Comparison of ENCODE assay signal across 8 cellular contexts in genomic region chr17:77419547-77420475, GRCh38.
DNase-seq lines count a peak whose midpoint lies in the region; ATAC-seq, FAIRE-seq and TF ChIP-seq lines count a peak whose summit lies in the region.

No MANE protein-coding gene starts in this region.

- H3K4me1 ChIP-seq in cardiac muscle cell (ENCODE audit: low read depth) (peaks cover 32% of the 10 kb centered on the region), right atrium auricular region (peaks cover 0 to 60% of the 10 kb centered on the region in 2 donors), transverse colon (peaks cover 39 to 57% (median 49%) of the 10 kb centered on the region in 4 donors)

- H3K4me3 ChIP-seq in cardiac muscle cell (no peak overlapping the region), right atrium auricular region (no peak overlapping the region), transverse colon (no peak overlapping the region)

- CTCF ChIA-PET in RWPE1 (lab: Yijun Ruan, JAX), result no interaction called here

- POLR2A ChIA-PET in RWPE1 (lab: Yijun Ruan, JAX; ENCODE audit: low non-redundant PET), result interaction anchor here (1.8 kb wide), 1 partner anchor 8 kb away, joined by 4 read pairs; no protein-coding TSS in a partner anchor

- H3K9me3 ChIP-seq in cardiac muscle cell (ENCODE audit: low read depth), result no peaks in the 10 kb centered on the region
- no peaks in the 10 kb centered on the region for H3K9me3 ChIP-seq in right atrium auricular region
- H3K9me3 ChIP-seq in transverse colon, result no peaks in the 10 kb centered on the region

- WGBS in transverse colon (ENCODE audit: low coverage in 1 of 2), 2 donors, result 79% methylated on average over 25 of the region's 26 CpGs; no CpG with 5 or more reads in 1 of the 2 donors

- TF ChIP-seq CTCF in cardiac muscle cell (IDR thresholded peaks at IDR 0.05; ENCODE audit: low read depth, low read length), result no peak
- no peak for TF ChIP-seq CTCF in right atrium auricular region (IDR thresholded peaks at IDR 0.05)
- no peak for TF ChIP-seq CTCF in RWPE1 (conservative IDR thresholded peaks at IDR 0.05; ENCODE audit: low read depth)
- no peak for TF ChIP-seq CTCF in transverse colon (IDR thresholded peaks at IDR 0.05)

- intact Hi-C loops in transverse colon (cut with DNase I; ENCODE audit: low total_unique reads), result loop anchor here (5.0 kb wide), 1 partner anchor 43 kb away; no protein-coding TSS in a partner anchor

- DNase-seq in cardiac muscle cell (ENCODE audit: low read depth in 1 of 2, low spot score in 1 of 2) (peak in 1 of 2 donors; percentile 87), right atrium auricular region (ENCODE audit: low spot score) (no peak), RWPE1 (ENCODE audit: low spot score) (no peak), glomerular visceral epithelial cell (ENCODE audit: extremely low spot score) (peak; percentile 66), transverse colon (no peak), GM12892 (ENCODE audit: insufficient read length) (no peak), erythroblast (lab: John Stamatoyannopoulos, UW) (no peak)

- in situ Hi-C loops in transverse colon (cut with MboI; ENCODE audit: low pct_ligation_motif_present in 1 of 4, low pct_unique_long_range_greater_than_20kb in 1 of 4, low sequenced_read_pairs in 3 of 4), result loop anchor here in 2 of 4 donors (10.0 kb wide), 2 partner anchors 75 to 85 kb away; no protein-coding TSS in a partner anchor

- TF ChIP-seq EP300 in transverse colon (IDR thresholded peaks at IDR 0.05; ENCODE audit: low read depth), result no peak

- no peaks in the 10 kb centered on the region for H3K36me3 ChIP-seq in cardiac muscle cell
- H3K36me3 ChIP-seq in right atrium auricular region, result no peaks in the 10 kb centered on the region
- no peaks in the 10 kb centered on the region for H3K36me3 ChIP-seq in transverse colon

- ATAC-seq in GM18873 (IDR thresholded peaks at IDR 0.05; ENCODE audit: low FRiP score, unreplicated experiment), result no peak

- H3K27ac ChIP-seq in cardiac muscle cell (peak overlapping the region; percentile 77), right atrium auricular region (no peak overlapping the region), RWPE1 (peak overlapping the region; percentile 98), transverse colon (peak overlapping the region; percentile 89 to 95 (median 94))

- H3K27me3 ChIP-seq in cardiac muscle cell (no peaks in the 10 kb centered on the region), right atrium auricular region (no peaks in the 10 kb centered on the region), transverse colon (no peaks in the 10 kb centered on the region)

- no peak for FAIRE-seq in GM12892 (lab: Jason Lieb, UNC)

- TF ChIP-seq POLR2A in transverse colon (IDR thresholded peaks at IDR 0.05), result no peak
- no peak for TF ChIP-seq POLR2A in GM12892 (IDR thresholded peaks at IDR 0.05; ENCODE audit: low read depth, low read length)
- TF ChIP-seq POLR2A in erythroblast (IDR thresholded peaks at IDR 0.05; ENCODE audit: low read length), result no peak

Comparison
In these comparisons a context has a peak if more than half of its experiments do, and no peak if none do; other contexts are left out.
1. H3K27ac ChIP-seq: peak in cardiac muscle cell (single experiment), RWPE1 (single experiment) and transverse colon (4 of 4); none in right atrium auricular region (0 of 2).